Comparison of ENCODE assay signal across 30 cellular contexts in the genomic region with DNA sequence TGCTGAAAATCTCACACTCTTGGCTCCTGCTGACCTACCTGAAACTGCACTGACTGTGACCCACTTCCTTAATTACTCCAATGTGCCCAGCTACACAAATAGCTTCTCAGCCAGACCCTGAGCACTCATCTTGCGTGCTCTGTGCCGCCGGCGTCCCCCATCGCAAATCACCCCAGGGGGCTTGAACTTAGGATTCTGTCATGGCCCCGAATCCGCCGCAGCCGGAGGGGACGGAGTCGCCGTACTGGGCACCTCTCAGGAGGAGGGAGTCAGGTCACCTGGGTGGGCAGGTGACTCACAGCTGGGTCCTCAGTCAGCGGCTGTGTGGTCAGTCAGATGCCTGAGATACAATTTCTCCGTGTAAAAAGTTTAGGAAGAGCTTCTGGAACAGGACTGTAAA.
"Had no signal": no experiment of that assay in that cellular context is flagged by ENCODE, and none has a peak within 500 bp of the region (broad histone marks: within the 10 kb centered on the region; RNA-seq: fewer than 3 reads in every experiment).

No MANE protein-coding gene starts in this region.

- H3K4me1 Mint-ChIP-seq: immature natural killer cell, mesothelial cell of epicardium, naive B cell, natural killer cell had no signal

- DNase-seq: hypothalamus; immature natural killer cell; kidney; left ventricle myocardium inferior; mesendoderm; naive B cell; natural killer cell; nephron progenitor cell; nucleus accumbens; pancreas; posterior cingulate gyrus; retina; right cardiac atrium; stimulated activated CD4-positive, alpha-beta T cell treated with anti-CD3 and anti-CD28 coated beads, Interleukin-12 subunit alpha, Interleukin-12 subunit beta, amount 100 ng/mL, for 4 hours; stimulated activated CD4-positive, alpha-beta T cell treated with anti-CD3 and anti-CD28 coated beads, Interleukin-15, amount 100 ng/mL, for 24 hours; stimulated activated CD4-positive, alpha-beta T cell treated with anti-CD3 and anti-CD28 coated beads, Interleukin-2, amount 100 ng/mL, for 24 hours; stimulated activated CD4-positive, alpha-beta T cell treated with anti-CD3 and anti-CD28 coated beads, Interleukin-4, amount 100 ng/mL, for 1 hour; stimulated activated naive B cell treated with anti-CD40 and anti-IgM and Interleukin-4, amounts not matched to agents 10 μg/mL and 1 μg/mL and 100 μg/mL, for 72 hours; stimulated activated naive CD8-positive, alpha-beta T cell treated with anti-CD3 and anti-CD28 coated beads, Interleukin-15, Interleukin-2, amounts not matched to agents 100 U/mL and 50 U/mL, for 24 hours; stomach; testis; thyroid gland; transverse colon had no signal

- H3K4me3 ChIP-seq: left ventricle myocardium inferior, lung, pancreas, prostate gland, skin epidermis, stomach, testis, thyroid gland, transverse colon, upper lobe of left lung, vagina had no signal

- H3K4me3 Mint-ChIP-seq: immature natural killer cell; mesothelial cell of epicardium; naive B cell; natural killer cell; nephron progenitor cell; stimulated activated naive B cell treated with anti-CD40 and anti-IgM and Interleukin-4, amounts not matched to agents 10 μg/mL and 1 μg/mL and 100 μg/mL, for 72 hours had no signal

- H3K36me3 Mint-ChIP-seq: immature natural killer cell; mesothelial cell of epicardium; naive B cell; natural killer cell; stimulated activated naive B cell treated with anti-CD40 and anti-IgM and Interleukin-4, amounts not matched to agents 10 μg/mL and 1 μg/mL and 100 μg/mL, for 72 hours had no signal

- H3K9me3 ChIP-seq: left ventricle myocardium inferior, pancreas, prostate gland, stomach, testis, thyroid gland, transverse colon, upper lobe of left lung, vagina had no signal

- H3K27ac ChIP-seq: left ventricle myocardium inferior, pancreas, prostate gland, skin epidermis, stomach, testis, thyroid gland, transverse colon, upper lobe of left lung, vagina had no signal

- H3K27ac Mint-ChIP-seq: immature natural killer cell; mesothelial cell of epicardium; naive B cell; natural killer cell; nephron progenitor cell; stimulated activated naive B cell treated with anti-CD40 and anti-IgM and Interleukin-4, amounts not matched to agents 10 μg/mL and 1 μg/mL and 100 μg/mL, for 72 hours had no signal

- FAIRE-seq: islet of Langerhans, kidney, pancreas had no signal

- H3K27me3 ChIP-seq: stomach, testis, thyroid gland, transverse colon, upper lobe of left lung, vagina had no signal

- H3K4me1 ChIP-seq: left ventricle myocardium inferior, pancreas, prostate gland, stomach, testis, thyroid gland, transverse colon, vagina had no signal

- H3K27me3 Mint-ChIP-seq: naive B cell had no signal

- H3K36me3 ChIP-seq: left ventricle myocardium inferior, pancreas, prostate gland, stomach, thyroid gland, transverse colon, upper lobe of left lung, vagina had no signal
